ENCODE assay signal across 11 cellular contexts in genomic region chr4:6694177-6694901, GRCh38. TPM values are rescaled to one million over a fixed set of nuclear protein-coding genes. Genes with fewer than 3 reads are reported as not detected.
A peak's percentile ranks its signal among the peaks of the same experiment; 100 is the strongest.
DNase-seq lines count a peak whose midpoint lies in the region; ATAC-seq and TF ChIP-seq lines count a peak whose summit lies in the region.
"Had no signal": no experiment of that assay in that cellular context is flagged by ENCODE, and none has a peak within 500 bp of the region (broad histone marks: within the 10 kb centered on the region; RNA-seq: fewer than 3 reads in every experiment).

No MANE protein-coding gene starts in this region.

- H3K27me3 ChIP-seq in mammary epithelial cell (ENCODE audit: insufficient read depth, low read length) = no peaks in the 10 kb centered on the region
- no peaks in the 10 kb centered on the region for H3K27me3 ChIP-seq in hepatocyte
- H3K27me3 ChIP-seq in gastrocnemius medialis = no peaks in the 10 kb centered on the region
- no peaks in the 10 kb centered on the region for H3K27me3 ChIP-seq in Karpas-422 (ENCODE audit: low read length)

- H4K20me1 ChIP-seq in mammary epithelial cell (ENCODE audit: insufficient read depth, low read length) (no peaks in the 10 kb centered on the region), hepatocyte (ENCODE audit: insufficient read depth, poor library complexity, severe bottlenecking) (no peaks in the 10 kb centered on the region), Karpas-422 (ENCODE audit: insufficient read depth, low read depth, low read length) (no peaks in the 10 kb centered on the region)

- H3K27ac ChIP-seq in mammary epithelial cell (ENCODE audit: insufficient read depth, low read depth, low read length) (no peak overlapping the region), hepatocyte (peak overlapping the region; percentile 96), urinary bladder (ENCODE audit: low read depth) (peak overlapping the region; percentile 94), gastrocnemius medialis (no peak overlapping the region), Karpas-422 (ENCODE audit: low read length) (no peak overlapping the region)

- peaks cover 7% of the 10 kb centered on the region for H3K36me3 Mint-ChIP-seq in MCF 10A (ENCODE audit: insufficient read depth, unreplicated experiment)

- H2AFZ ChIP-seq in mammary epithelial cell (ENCODE audit: low read depth, low read length) (no peak overlapping the region), hepatocyte (no peak overlapping the region), Karpas-422 (ENCODE audit: low read length) (no peak overlapping the region)

- DNase-seq in MCF 10A (ENCODE audit: unreplicated experiment) = no peak
- DNase-seq in mammary epithelial cell = no peak
- peak; percentile 69 for DNase-seq in UCSD-AML1 (lab: John Stamatoyannopoulos, UW; ENCODE audit: unreplicated experiment)
- no peak for DNase-seq in hepatocyte (ENCODE audit: low spot score)
- DNase-seq in NCI-H82 (lab: John Stamatoyannopoulos, UW) = no peak
- DNase-seq in gastrocnemius medialis = no peak
- no peak for DNase-seq in Karpas-422
- DNase-seq: hippocampal formation, NCI-H226 had no signal

- BruUV-seq in MCF 10A (replicated peaks; lab: Mats Ljungman, UMichigan) (TSS peak; percentile 68), mammary epithelial cell (replicated peaks; lab: Mats Ljungman, UMichigan) (no TSS peak)

- in situ Hi-C loops in mammary epithelial cell (cut with MboI; ENCODE audit: low sequenced_read_pairs in 2 of 2) (no loop called here), gastrocnemius medialis (cut with MboI; ENCODE audit: low sequenced_read_pairs in 4 of 4) (no loop called here)

- CTCF ChIA-PET in MCF 10A (lab: Yijun Ruan, JAX) (interaction anchor here (1.0 kb wide), 1 partner anchor 19 kb away, joined by 5 read pairs; no protein-coding TSS in a partner anchor), mammary epithelial cell (lab: Charles Lee; ENCODE audit: low non-redundant PET) (no interaction called here)

- dilution Hi-C loops in mammary epithelial cell (cut with HindIII; ENCODE audit: low sequenced_read_pairs) = no loop called here

- POLR2A ChIA-PET in MCF 10A (lab: Yijun Ruan, JAX) = interaction anchor here (0.6 to 5.9 kb wide), 5 partner anchors 14 to 1464 kb away, joined by 3 to 79 read pairs (median 23); partner anchors contain the start of genes ABLIM2, MRFAP1 and MRFAP1L1

- peaks cover 46% of the 10 kb centered on the region for H3K4me1 Mint-ChIP-seq in MCF 10A (ENCODE audit: insufficient read depth, unreplicated experiment)

- WGBS in mammary epithelial cell (ENCODE audit: low coverage, missing lambda C conversion rate) = 92% methylated on average over 6 of the region's 16 CpGs
- 85% methylated on average over 15 of the region's 16 CpGs for WGBS in hepatocyte (ENCODE audit: low lambda C conversion rate, missing lambda C conversion rate)
- WGBS in urinary bladder = 75% methylated on average over 16 of the region's 16 CpGs

- H3K79me2 ChIP-seq in mammary epithelial cell (ENCODE audit: insufficient read depth, low read length) (no peaks in the 10 kb centered on the region), hepatocyte (peaks cover 33% of the 10 kb centered on the region), Karpas-422 (ENCODE audit: low read length) (no peaks in the 10 kb centered on the region)

- peaks cover 25% of the 10 kb centered on the region for H3K4me1 ChIP-seq in mammary epithelial cell (ENCODE audit: insufficient read depth, low read length)
- H3K4me1 ChIP-seq in hepatocyte (ENCODE audit: insufficient read depth) = peaks cover 47% of the 10 kb centered on the region
- peaks cover 1% of the 10 kb centered on the region for H3K4me1 ChIP-seq in urinary bladder (ENCODE audit: insufficient read depth)
- peaks cover 0 to 7% of the 10 kb centered on the region in 2 donors for H3K4me1 ChIP-seq in gastrocnemius medialis
- H3K4me1 ChIP-seq in Karpas-422 (ENCODE audit: low read length) = no peaks in the 10 kb centered on the region

- H3K4me3 ChIP-seq in mammary epithelial cell (replicated peaks in 1 of 3; ENCODE audit: insufficient read depth in 1 of 3, low read depth in 2 of 3, low read length in 3 of 3) (no peak overlapping the region), hepatocyte (no peak overlapping the region), urinary bladder (ENCODE audit: low read depth, low read length) (peak overlapping the region; percentile 18), gastrocnemius medialis (no peak overlapping the region), Karpas-422 (ENCODE audit: low read length) (no peak overlapping the region)
- H3K4me3 ChIP-seq: mucosa of descending colon had no signal

- no peak for TF ChIP-seq POLR2A in gastrocnemius medialis (IDR thresholded peaks at IDR 0.05)

- TF ChIP-seq CTCF in MCF 10A (IDR thresholded peaks at IDR 0.05; ENCODE audit: unreplicated experiment) (no peak), mammary epithelial cell (conservative IDR thresholded peaks at IDR 0.05 in 1 of 2, IDR thresholded peaks at IDR 0.05 in 1 of 2; ENCODE audit: extremely low read depth in 1 of 2, insufficient read depth in 1 of 2, low read depth in 1 of 2, low read length in 2 of 2) (no peak), hepatocyte (IDR thresholded peaks at IDR 0.05; ENCODE audit: poor library complexity) (no peak), gastrocnemius medialis (IDR thresholded peaks at IDR 0.05 in 4 of 5, conservative IDR thresholded peaks at IDR 0.05 in 1 of 5) (no peak)

- H3K4me2 ChIP-seq in mammary epithelial cell (ENCODE audit: insufficient read depth, low read depth, low read length) (no peak overlapping the region), hepatocyte (peak overlapping the region; percentile 42), Karpas-422 (ENCODE audit: low read depth, low read length, poor library complexity, severe bottlenecking) (no peak overlapping the region)

- H3K9ac ChIP-seq in mammary epithelial cell (ENCODE audit: insufficient read depth, low read length) (no peak overlapping the region), Karpas-422 (ENCODE audit: low read length) (no peak overlapping the region)

- peak overlapping the region; percentile 61 for H3K27ac Mint-ChIP-seq in MCF 10A (ENCODE audit: low read depth, unreplicated experiment)

- intact Hi-C loops in MCF 10A (cut with micrococcal nuclease) = loop anchor here (2.0 kb wide), 1 partner anchor 20 kb away; a partner anchor contains a TSS
- intact Hi-C loops in mammary epithelial cell (cut with micrococcal nuclease) = loop anchor here (10.0 kb wide), 1 partner anchor 120 kb away; the partner anchor contains the start of gene MAN2B2
- intact Hi-C loops in gastrocnemius medialis (cut with DNase I; ENCODE audit: low total_unique reads) = no loop called here

- peak overlapping the region; percentile 35 for H3K4me3 Mint-ChIP-seq in MCF 10A (ENCODE audit: unreplicated experiment)

- H3K9me2 ChIP-seq in hepatocyte (replicated peaks; ENCODE audit: insufficient read depth) = no peaks in the 10 kb centered on the region
- H3K9me2 ChIP-seq in Karpas-422 (replicated peaks; ENCODE audit: insufficient read depth, low read length) = no peaks in the 10 kb centered on the region

- no peaks in the 10 kb centered on the region for H3K27me3 Mint-ChIP-seq in MCF 10A (ENCODE audit: insufficient read depth, unreplicated experiment)

- no peaks in the 10 kb centered on the region for H3K9me3 ChIP-seq in mammary epithelial cell (replicated peaks; ENCODE audit: insufficient read depth, low read length)
- no peaks in the 10 kb centered on the region for H3K9me3 ChIP-seq in hepatocyte (ENCODE audit: low read depth)
- H3K9me3 ChIP-seq in gastrocnemius medialis = no peaks in the 10 kb centered on the region
- no peaks in the 10 kb centered on the region for H3K9me3 ChIP-seq in Karpas-422 (ENCODE audit: low read length)
- H3K9me3 ChIP-seq: mucosa of descending colon had no signal

- ATAC-seq in gastrocnemius medialis = no peak

- H3K36me3 ChIP-seq in mammary epithelial cell (ENCODE audit: insufficient read depth, low read length) = no peaks in the 10 kb centered on the region
- H3K36me3 ChIP-seq in hepatocyte (replicated peaks; ENCODE audit: insufficient read depth, low read depth) = no peaks in the 10 kb centered on the region
- H3K36me3 ChIP-seq in urinary bladder (ENCODE audit: insufficient read depth) = no peaks in the 10 kb centered on the region
- no peaks in the 10 kb centered on the region for H3K36me3 ChIP-seq in gastrocnemius medialis
- no peaks in the 10 kb centered on the region for H3K36me3 ChIP-seq in Karpas-422 (ENCODE audit: insufficient read depth, low read length)

- no peaks in the 10 kb centered on the region for H3K9me3 Mint-ChIP-seq in MCF 10A (ENCODE audit: unreplicated experiment)

RNA-seq across cellular contexts. Expression of gene S100P, which starts 0.7 kb away (rescaled TPM):
- total RNA-seq in MCF 10A (2022) = 55.6 and 97.6 TPM in 2 replicates
- total RNA-seq in mammary epithelial cell = under 1 TPM in 1 of 2 donors, not detected in 1; 0.17 TPM
- 0.77 TPM for polyA plus RNA-seq in mammary epithelial cell
- not detected for polyA minus RNA-seq in mammary epithelial cell
- total RNA-seq in hepatocyte = 9.2 and 36.6 TPM in 2 replicates
- 51.6 and 99.1 TPM in 2 replicates for polyA plus RNA-seq in hepatocyte
- 88.9 TPM for total RNA-seq in urinary bladder
- polyA plus RNA-seq in urinary bladder = 203 TPM
- 1 to 10 TPM in 1 of 4 donors, not detected in 3; 1.2 TPM for total RNA-seq in gastrocnemius medialis
- not detected in 2 replicates for total RNA-seq in Karpas-422 (2014; rRNA removed; shearing (Covaris generic); ENCODE audit: low replicate concordance)

RNA-seq across cellular contexts. Expression of gene MRFAP1L1, which starts 15.3 kb away (rescaled TPM):
- total RNA-seq in MCF 10A (2022) = 42.5 and 63.2 TPM in 2 replicates
- 10 to 100 TPM; 34.0 to 35.9 TPM for total RNA-seq in mammary epithelial cell
- polyA plus RNA-seq in mammary epithelial cell = 38.6 TPM
- 12.8 TPM for polyA minus RNA-seq in mammary epithelial cell
- total RNA-seq in hepatocyte = 84.9 and 86.4 TPM in 2 replicates
- polyA plus RNA-seq in hepatocyte = 55.1 and 60.8 TPM in 2 replicates
- 56.0 TPM for total RNA-seq in urinary bladder
- 73.1 TPM for polyA plus RNA-seq in urinary bladder
- total RNA-seq in gastrocnemius medialis = 10 to 100 TPM; 43.8 to 54.6 (median 46.9) TPM
- 41.9 and 62.3 TPM in 2 replicates for total RNA-seq in Karpas-422 (2014; rRNA removed; shearing (Covaris generic); ENCODE audit: low replicate concordance)

RNA-seq across cellular contexts. Expression of gene BLOC1S4, which starts 21.6 kb away (rescaled TPM):
- 10.6 and 13.0 TPM in 2 replicates for total RNA-seq in MCF 10A (2022)
- total RNA-seq in mammary epithelial cell = 10 to 100 TPM; 14.1 to 15.3 TPM
- 14.7 TPM for polyA plus RNA-seq in mammary epithelial cell
- polyA minus RNA-seq in mammary epithelial cell = 0.26 TPM
- 29.4 and 33.3 TPM in 2 replicates for total RNA-seq in hepatocyte
- polyA plus RNA-seq in hepatocyte = 50.1 and 60.0 TPM in 2 replicates
- 5.6 TPM for total RNA-seq in urinary bladder
- polyA plus RNA-seq in urinary bladder = 12.4 TPM
- total RNA-seq in gastrocnemius medialis = 10 to 100 TPM; 15.7 to 25.7 (median 22.3) TPM
- total RNA-seq in Karpas-422 (2014; rRNA removed; shearing (Covaris generic); ENCODE audit: low replicate concordance) = 13.9 and 29.1 TPM in 2 replicates

RNA-seq across cellular contexts. Expression of gene MRFAP1, which starts 53.9 kb away (rescaled TPM):
- total RNA-seq in MCF 10A (2022) (387 and 481 TPM in 2 replicates), mammary epithelial cell (100 to 1,000 TPM in 1 of 2 donors, 10 to 100 TPM in 1; 71.2 to 248 TPM), hepatocyte (221 and 238 TPM in 2 replicates), urinary bladder (81.2 TPM), gastrocnemius medialis (100 to 1,000 TPM; 180 to 281 (median 206) TPM)
- polyA plus RNA-seq in mammary epithelial cell (169 TPM), hepatocyte (225 and 256 TPM in 2 replicates), urinary bladder (384 TPM)
- polyA minus RNA-seq in mammary epithelial cell = 109 TPM
- 28.8 and 50.7 TPM in 2 replicates for total RNA-seq in Karpas-422 (2014; rRNA removed; shearing (Covaris generic); ENCODE audit: low replicate concordance)

Comparison
In these comparisons a context has a peak if more than half of its experiments do, and no peak if none do; other contexts are left out.
1. H3K27ac ChIP-seq: peak in hepatocyte (single experiment) and urinary bladder (single experiment); none in mammary epithelial cell (single experiment), gastrocnemius medialis (0 of 4) and Karpas-422 (single experiment).